16 cellular contexts compared by ENCODE assay signal in genomic region chr3:74739242-74739641, GRCh38.
"Had no signal": no experiment of that assay in that cellular context is flagged by ENCODE, and none has a peak within 500 bp of the region (broad histone marks: within the 10 kb centered on the region; RNA-seq: fewer than 3 reads in every experiment).

No MANE protein-coding gene starts in this region.

- ATAC-seq: foreskin keratinocyte, gastroesophageal sphincter, left lung, lower lobe of right lung, mucosa of descending colon had no signal

- H3K27ac ChIP-seq: coronary artery, dorsolateral prefrontal cortex, esophagus muscularis mucosa, foreskin keratinocyte, gastroesophageal sphincter, left lung, lower lobe of right lung had no signal

- H3K27me3 ChIP-seq: dorsolateral prefrontal cortex, esophagus muscularis mucosa, foreskin keratinocyte, gastroesophageal sphincter, heart right ventricle, left lung had no signal

- H3K36me3 ChIP-seq: esophagus muscularis mucosa, gastroesophageal sphincter, heart right ventricle, left lung, lower lobe of right lung had no signal

- DNase-seq: dermis blood vessel endothelial cell; dorsolateral prefrontal cortex; effector CD4-positive, alpha-beta T cell; effector memory CD4-positive, alpha-beta T cell; foreskin keratinocyte; heart right ventricle; hippocampal formation; left cardiac atrium; left lung; lower lobe of right lung; mesenchymal stem cell; mucosa of descending colon; naive B cell had no signal

- H3K9me3 ChIP-seq: esophagus muscularis mucosa, gastroesophageal sphincter, left lung, lower lobe of right lung, mucosa of descending colon had no signal

- H3K4me1 ChIP-seq: esophagus muscularis mucosa, foreskin keratinocyte, gastroesophageal sphincter, left lung, lower lobe of right lung had no signal

- H3K4me3 ChIP-seq: coronary artery, dorsolateral prefrontal cortex, esophagus muscularis mucosa, gastroesophageal sphincter, heart right ventricle, left lung, lower lobe of right lung, mucosa of descending colon had no signal
